In the genomic region with DNA sequence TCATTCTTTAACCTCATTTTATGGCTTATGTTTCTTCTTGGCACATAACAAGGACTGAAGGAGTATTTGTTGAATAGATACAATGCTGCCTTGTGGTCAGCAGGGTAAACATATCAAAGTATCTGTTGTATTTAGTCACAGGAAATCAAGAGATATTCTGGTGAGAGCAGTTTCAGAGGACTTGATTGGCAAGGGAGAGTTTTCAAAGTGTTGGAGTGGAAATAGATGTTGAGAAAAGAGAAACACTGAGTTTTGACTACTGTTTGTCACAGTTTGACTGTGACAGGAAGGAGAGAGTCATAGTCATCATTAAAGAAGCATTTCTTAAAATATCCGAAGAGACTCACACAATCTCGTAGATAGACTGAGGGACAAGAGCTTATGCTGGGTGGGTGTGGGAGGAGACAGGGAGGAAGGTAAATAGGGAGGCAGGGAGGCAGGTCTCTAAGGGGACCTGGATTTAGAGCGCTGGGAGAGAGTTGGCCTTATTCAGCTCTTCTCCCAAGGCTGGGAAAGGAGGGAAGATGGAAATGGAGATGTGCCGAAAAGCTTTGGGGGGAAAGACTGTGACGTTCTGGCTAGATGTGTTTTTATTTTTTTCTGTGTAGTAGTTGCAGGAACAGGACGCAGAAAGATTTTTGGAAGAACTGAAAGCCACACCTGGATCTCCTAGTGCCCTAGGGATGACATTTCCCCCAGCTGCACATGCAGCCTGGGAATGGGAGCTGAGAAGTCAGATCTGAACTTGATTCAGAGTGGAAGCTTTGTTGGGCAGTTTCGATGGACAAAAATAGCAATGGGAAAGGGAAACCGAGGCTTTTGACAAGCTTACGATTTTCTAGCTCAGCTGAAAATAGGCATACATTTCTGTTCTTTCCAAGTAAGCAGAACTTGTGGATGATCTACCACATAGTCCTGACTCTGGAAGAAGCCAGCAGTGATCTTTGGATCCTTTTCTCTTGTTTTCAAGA, we compare ENCODE assay signal across 1 cellular context.
TF ChIP-seq lines count a peak whose summit lies in the region.

No MANE protein-coding gene starts in this region.

TF ChIP-seq in HepG2, 621 proteins besides CTCF, POLR2A, EP300 and RAD21 (continued from another document):
- TF ChIP-seq, protein P1, sequence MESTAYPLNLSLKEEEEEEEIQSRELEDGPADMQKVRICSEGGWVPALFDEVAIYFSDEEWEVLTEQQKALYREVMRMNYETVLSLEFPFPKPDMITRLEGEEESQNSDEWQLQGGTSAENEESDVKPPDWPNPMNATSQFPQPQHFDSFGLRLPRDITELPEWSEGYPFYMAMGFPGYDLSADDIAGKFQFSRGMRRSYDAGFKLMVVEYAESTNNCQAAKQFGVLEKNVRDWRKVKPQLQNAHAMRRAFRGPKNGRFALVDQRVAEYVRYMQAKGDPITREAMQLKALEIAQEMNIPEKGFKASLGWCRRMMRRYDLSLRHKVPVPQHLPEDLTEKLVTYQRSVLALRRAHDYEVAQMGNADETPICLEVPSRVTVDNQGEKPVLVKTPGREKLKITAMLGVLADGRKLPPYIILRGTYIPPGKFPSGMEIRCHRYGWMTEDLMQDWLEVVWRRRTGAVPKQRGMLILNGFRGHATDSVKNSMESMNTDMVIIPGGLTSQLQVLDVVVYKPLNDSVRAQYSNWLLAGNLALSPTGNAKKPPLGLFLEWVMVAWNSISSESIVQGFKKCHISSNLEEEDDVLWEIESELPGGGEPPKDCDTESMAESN (CRISPR knock-in tag; conservative IDR thresholded peaks at IDR 0.05), result no peak
- TF ChIP-seq NR1H2 (CRISPR knock-in tag; IDR thresholded peaks at IDR 0.05; ENCODE audit: borderline replicate concordance, low read depth), result no peak
